Comparison of ENCODE assay signal across 15 cellular contexts in the genomic region with DNA sequence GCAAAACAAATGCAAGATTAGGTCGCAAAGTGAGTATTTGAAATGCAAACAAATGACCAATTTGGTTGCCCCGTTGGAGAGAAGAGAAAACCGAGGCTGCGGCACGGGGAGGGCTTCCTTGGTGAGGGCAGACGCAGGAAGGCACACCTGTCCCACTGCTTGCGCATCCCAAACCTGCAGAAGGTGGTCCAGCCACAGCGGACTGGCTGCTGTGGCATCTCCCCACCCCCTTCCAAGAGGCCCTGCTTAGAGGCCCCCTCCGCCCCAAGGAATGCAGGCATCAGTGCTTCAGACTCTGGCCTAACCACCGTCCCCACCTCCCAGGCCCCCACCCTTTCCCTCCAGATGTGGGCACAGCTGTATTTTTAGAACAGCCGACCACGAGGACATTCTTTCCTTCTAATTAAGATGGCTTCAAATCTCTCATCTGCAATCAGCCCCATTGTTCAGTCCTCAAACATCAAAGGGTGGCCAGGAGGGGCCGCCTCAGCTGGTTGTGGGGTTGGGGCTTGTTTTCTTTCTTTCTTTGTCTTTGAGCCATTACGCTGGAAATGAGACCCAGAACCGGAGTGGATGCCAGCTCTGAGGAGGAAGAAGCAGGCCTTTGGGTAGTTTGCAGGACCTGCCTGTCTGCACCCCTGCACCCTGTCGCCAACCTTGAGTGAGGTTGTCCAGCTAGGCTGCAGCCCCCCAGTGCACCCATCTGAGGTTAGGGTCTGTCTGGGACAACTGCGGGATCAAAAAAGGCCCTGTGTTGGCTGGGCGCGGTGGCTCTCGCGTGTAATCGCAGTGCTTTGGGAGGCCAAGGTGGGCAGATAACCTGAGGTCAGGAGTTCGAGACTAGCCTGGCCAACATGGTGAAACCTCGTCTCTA. TPM values are rescaled to one million over a fixed set of nuclear protein-coding genes. Genes with fewer than 3 reads are reported as not detected.
DNase-seq lines count a peak whose midpoint lies in the region; ATAC-seq and TF ChIP-seq lines count a peak whose summit lies in the region.
"Had no signal": no experiment of that assay in that cellular context is flagged by ENCODE, and none has a peak within 500 bp of the region (broad histone marks: within the 10 kb centered on the region; RNA-seq: fewer than 3 reads in every experiment).

No MANE protein-coding gene starts in this region.

- no peaks in the 10 kb centered on the region for H3K79me2 ChIP-seq in KMS-11 (ENCODE audit: insufficient read depth, low read depth)

- H2AFZ ChIP-seq in KMS-11 (ENCODE audit: low read depth), result no peak overlapping the region

- peak overlapping the region; percentile 100 for H3K27ac ChIP-seq in KMS-11
- peak overlapping the region; percentile 21 for H3K27ac ChIP-seq in ectodermal cell (ENCODE audit: insufficient read depth, low read depth, low read length, poor library complexity, severe bottlenecking)
- H3K27ac ChIP-seq: left lung had no signal

- H3K27me3 ChIP-seq in KMS-11 (ENCODE audit: insufficient read depth, low read depth) (no peaks in the 10 kb centered on the region), ectodermal cell (ENCODE audit: control insufficient read depth, insufficient read depth, low read length, poor library complexity, severe bottlenecking) (peaks cover 4% of the 10 kb centered on the region)

- H4K20me1 ChIP-seq in KMS-11 (ENCODE audit: insufficient read depth), result no peaks in the 10 kb centered on the region

- H3K36me3 ChIP-seq in KMS-11 (ENCODE audit: insufficient read depth), result no peaks in the 10 kb centered on the region
- H3K36me3 ChIP-seq in ectodermal cell (ENCODE audit: control insufficient read depth, insufficient read depth, low read length), result no peaks in the 10 kb centered on the region
- H3K36me3 ChIP-seq: left lung had no signal

- 52 to 53% methylated on average over 24 of the region's 24 CpGs for WGBS in ectodermal cell, 2 experiments

- H3K27ac Mint-ChIP-seq in nephron, result peak overlapping the region; percentile 33 to 57 (median 42)
- H3K27ac Mint-ChIP-seq: CD8-positive, alpha-beta memory T cell had no signal

- peak overlapping the region; percentile 99 for H3K4me2 ChIP-seq in KMS-11

- no peak overlapping the region for H3K4me3 ChIP-seq in KMS-11 (IDR thresholded peaks at IDR 0.05; ENCODE audit: insufficient read depth, low read depth, low read length)
- H3K4me3 ChIP-seq in ectodermal cell (ENCODE audit: insufficient read depth, low read depth, low read length), result no peak overlapping the region
- H3K4me3 ChIP-seq: left lung had no signal

- H3K36me3 Mint-ChIP-seq in nephron (ENCODE audit: low read depth), result no peaks in the 10 kb centered on the region
- H3K36me3 Mint-ChIP-seq: CD8-positive, alpha-beta memory T cell had no signal

- no peaks in the 10 kb centered on the region for H3K9me3 Mint-ChIP-seq in nephron
- H3K9me3 Mint-ChIP-seq: CD8-positive, alpha-beta memory T cell had no signal

- peak overlapping the region; percentile 90 for H3K9ac ChIP-seq in KMS-11

- peaks cover 68% of the 10 kb centered on the region for H3K4me1 ChIP-seq in KMS-11 (ENCODE audit: low read depth, poor library complexity, severe bottlenecking)
- H3K4me1 ChIP-seq in ectodermal cell (ENCODE audit: control insufficient read depth, insufficient read depth, low read length), result peaks cover 16% of the 10 kb centered on the region

- peak overlapping the region in 1 of 3 experiments; percentile 41 for H3K4me3 Mint-ChIP-seq in nephron
- H3K4me3 Mint-ChIP-seq: CD8-positive, alpha-beta memory T cell had no signal

- ATAC-seq in left lobe of liver (no peak), GM18870 (IDR thresholded peaks at IDR 0.05; ENCODE audit: unreplicated experiment) (no peak)

- no peaks in the 10 kb centered on the region for H3K27me3 Mint-ChIP-seq in nephron (ENCODE audit: low read depth)
- H3K27me3 Mint-ChIP-seq: CD8-positive, alpha-beta memory T cell had no signal

- DNase-seq in ELF-1 (ENCODE audit: low read depth, low spot score) (peak; percentile 55), SW 1271 (lab: John Stamatoyannopoulos, UW) (no peak), left lobe of liver (ENCODE audit: low spot score) (no peak), DMS79 (lab: John Stamatoyannopoulos, UW) (no peak)
- DNase-seq: activated naive CD4-positive, alpha-beta T cell; NCI-H1417; NCI-H2171; NCI-H69; stimulated activated CD4-positive, alpha-beta T cell treated with anti-CD3 and anti-CD28 coated beads, Interleukin-2, amount 100 ng/mL, for 48 hours had no signal

- peaks cover 43% of the 10 kb centered on the region for H3K4me1 Mint-ChIP-seq in nephron

- TF ChIP-seq CTCF in KMS-11 (conservative IDR thresholded peaks at IDR 0.05; ENCODE audit: low read depth, low read length) (no peak), nephron (IDR thresholded peaks at IDR 0.05; ENCODE audit: unreplicated experiment in 3 of 3) (no peak)

- H3K9me3 ChIP-seq in ectodermal cell (ENCODE audit: control insufficient read depth, low read length), result no peaks in the 10 kb centered on the region
- H3K9me3 ChIP-seq: left lung had no signal

RNA-seq across cellular contexts. Expression of gene DERL3, which starts 9.4 kb away (rescaled TPM):
- polyA plus RNA-seq in ectodermal cell (2013, experiment 1 of 4), result 9.1 TPM
- 7.7 TPM for polyA plus RNA-seq in ectodermal cell (2013, experiment 2 of 4)
- 6.6 TPM for polyA plus RNA-seq in ectodermal cell (2013, experiment 3 of 4)
- polyA plus RNA-seq in ectodermal cell (2013, experiment 4 of 4), result 6.2 TPM
- 4.7 TPM for total RNA-seq in left lobe of liver

RNA-seq across cellular contexts. Expression of gene SLC2A11, which starts 9.4 kb away (rescaled TPM):
- polyA plus RNA-seq in ectodermal cell (2013, experiment 1 of 4), result 22.2 TPM
- 22.9 TPM for polyA plus RNA-seq in ectodermal cell (2013, experiment 2 of 4)
- polyA plus RNA-seq in ectodermal cell (2013, experiment 3 of 4), result 10.7 TPM
- 15.8 TPM for polyA plus RNA-seq in ectodermal cell (2013, experiment 4 of 4)
- 6.8 TPM for total RNA-seq in left lobe of liver

RNA-seq across cellular contexts. Expression of gene MIF, which starts 46.0 kb away (rescaled TPM):
- polyA plus RNA-seq in ectodermal cell (2013, experiment 1 of 4), result 704 TPM
- polyA plus RNA-seq in ectodermal cell (2013, experiment 2 of 4), result 622 TPM
- polyA plus RNA-seq in ectodermal cell (2013, experiment 3 of 4), result 769 TPM
- polyA plus RNA-seq in ectodermal cell (2013, experiment 4 of 4), result 761 TPM
- 81.5 TPM for total RNA-seq in left lobe of liver
